20 cellular contexts compared by ENCODE assay signal in genomic region chr4:107600993-107601392, GRCh38.
A peak's percentile ranks its signal among the peaks of the same experiment; 100 is the strongest.
DNase-seq lines count a peak whose midpoint lies in the region; ATAC-seq and TF ChIP-seq lines count a peak whose summit lies in the region.
"Had no signal": no experiment of that assay in that cellular context is flagged by ENCODE, and none has a peak within 500 bp of the region (broad histone marks: within the 10 kb centered on the region; RNA-seq: fewer than 3 reads in every experiment).

No MANE protein-coding gene starts in this region.

- H3K4me1 ChIP-seq in adipocyte (ENCODE audit: control insufficient read depth, insufficient read depth, low read length) (peaks cover 17% of the 10 kb centered on the region), mesodermal cell (ENCODE audit: control insufficient read depth, insufficient read depth, low read length, poor library complexity, severe bottlenecking) (peaks cover 14% of the 10 kb centered on the region)

- H3K27me3 Mint-ChIP-seq in progenitor cell of endocrine pancreas: no peaks in the 10 kb centered on the region
- peaks cover 0 to 24% of the 10 kb centered on the region in 2 donors for H3K27me3 Mint-ChIP-seq in effector memory CD8-positive, alpha-beta T cell

- H3K4me1 Mint-ChIP-seq in progenitor cell of endocrine pancreas (ENCODE audit: low read depth): peaks cover 14% of the 10 kb centered on the region
- H3K4me1 Mint-ChIP-seq in effector memory CD8-positive, alpha-beta T cell (ENCODE audit: low read depth in 2 of 2): no peaks in the 10 kb centered on the region

- peak; percentile 19 for DNase-seq in GM04503 (ENCODE audit: low read depth)
- peak; percentile 30 for DNase-seq in adipocyte (ENCODE audit: low read depth)
- DNase-seq in progenitor cell of endocrine pancreas (ENCODE audit: low spot score, unreplicated experiment): no peak
- no peak for DNase-seq in germinal center (ENCODE audit: low spot score)
- no peak for DNase-seq in activated gamma-delta T cell (lab: John Stamatoyannopoulos, UW)
- no peak for DNase-seq in effector memory CD8-positive, alpha-beta T cell
- DNase-seq: C1 segment of cervical spinal cord, DMS 273 treated with DMSO at 0.1 percent for 48 hours, KBM-7, MV-4-11, NCI-H1436 treated with DMSO at 0.1 percent for 48 hours, NCI-H2029 treated with DMSO at 0.1 percent for 48 hours, NCI-H2171 treated with DMSO at 0.1 percent for 48 hours, NCI-H510A treated with DMSO at 0.1 percent for 48 hours, NCI-H82, PC-3 had no signal

- H3K36me3 Mint-ChIP-seq in progenitor cell of endocrine pancreas (ENCODE audit: insufficient read depth): no peaks in the 10 kb centered on the region
- H3K36me3 Mint-ChIP-seq in effector memory CD8-positive, alpha-beta T cell (ENCODE audit: insufficient read depth): no peaks in the 10 kb centered on the region

- no peak overlapping the region for H3K4me3 Mint-ChIP-seq in progenitor cell of endocrine pancreas (ENCODE audit: low read depth)
- H3K4me3 Mint-ChIP-seq in effector memory CD8-positive, alpha-beta T cell: no peak overlapping the region

- peak overlapping the region; percentile 47 for H3K9ac ChIP-seq in adipocyte (ENCODE audit: low read length)

- H3K27me3 ChIP-seq in adipocyte (replicated peaks; ENCODE audit: control insufficient read depth, insufficient read depth, low read length): no peaks in the 10 kb centered on the region

- no peaks in the 10 kb centered on the region for H3K9me3 Mint-ChIP-seq in progenitor cell of endocrine pancreas (ENCODE audit: low read depth)
- no peaks in the 10 kb centered on the region for H3K9me3 Mint-ChIP-seq in effector memory CD8-positive, alpha-beta T cell

- H3K4me3 ChIP-seq in adipocyte (ENCODE audit: low read length): no peak overlapping the region
- H3K4me3 ChIP-seq in mesodermal cell (ENCODE audit: extremely low read depth, insufficient read depth, low read length, poor library complexity, severe bottlenecking): no peak overlapping the region
- H3K4me3 ChIP-seq: HAP-1 had no signal

- H3K27ac Mint-ChIP-seq in progenitor cell of endocrine pancreas: peak overlapping the region; percentile 91
- H3K27ac Mint-ChIP-seq in effector memory CD8-positive, alpha-beta T cell: no peak overlapping the region

- no peak for ATAC-seq in effector memory CD8-positive, alpha-beta T cell (replicated peaks)
- ATAC-seq in GM21390 (IDR thresholded peaks at IDR 0.05; ENCODE audit: unreplicated experiment): no peak
- ATAC-seq: PC-3 had no signal

- TF ChIP-seq CTCF in progenitor cell of endocrine pancreas (IDR thresholded peaks at IDR 0.05; ENCODE audit: unreplicated experiment): no peak

- peak overlapping the region; percentile 13 for H3K27ac ChIP-seq in mesodermal cell (ENCODE audit: low read depth, low read length, severe bottlenecking)
- H3K27ac ChIP-seq: RWPE1 had no signal

- no peaks in the 10 kb centered on the region for H3K36me3 ChIP-seq in adipocyte (ENCODE audit: control insufficient read depth, insufficient read depth, low read length, severe bottlenecking)
- H3K36me3 ChIP-seq in mesodermal cell (ENCODE audit: control insufficient read depth, insufficient read depth, low read length): no peaks in the 10 kb centered on the region
- H3K36me3 ChIP-seq: HAP-1 had no signal

- H3K9me3 ChIP-seq in adipocyte (ENCODE audit: control insufficient read depth, low read length): no peaks in the 10 kb centered on the region
- no peaks in the 10 kb centered on the region for H3K9me3 ChIP-seq in mesodermal cell (ENCODE audit: control insufficient read depth, low read length)
- H3K9me3 ChIP-seq: HAP-1 had no signal

Comparison
In these comparisons a context has a peak if more than half of its experiments do, and no peak if none do; other contexts are left out.
1. DNase-seq: peak in GM04503 (single experiment) and adipocyte (single experiment); none in progenitor cell of endocrine pancreas (single experiment), germinal center (single experiment), activated gamma-delta T cell (single experiment) and effector memory CD8-positive, alpha-beta T cell (0 of 3).